8 cellular contexts compared by ENCODE assay signal in the genomic region with DNA sequence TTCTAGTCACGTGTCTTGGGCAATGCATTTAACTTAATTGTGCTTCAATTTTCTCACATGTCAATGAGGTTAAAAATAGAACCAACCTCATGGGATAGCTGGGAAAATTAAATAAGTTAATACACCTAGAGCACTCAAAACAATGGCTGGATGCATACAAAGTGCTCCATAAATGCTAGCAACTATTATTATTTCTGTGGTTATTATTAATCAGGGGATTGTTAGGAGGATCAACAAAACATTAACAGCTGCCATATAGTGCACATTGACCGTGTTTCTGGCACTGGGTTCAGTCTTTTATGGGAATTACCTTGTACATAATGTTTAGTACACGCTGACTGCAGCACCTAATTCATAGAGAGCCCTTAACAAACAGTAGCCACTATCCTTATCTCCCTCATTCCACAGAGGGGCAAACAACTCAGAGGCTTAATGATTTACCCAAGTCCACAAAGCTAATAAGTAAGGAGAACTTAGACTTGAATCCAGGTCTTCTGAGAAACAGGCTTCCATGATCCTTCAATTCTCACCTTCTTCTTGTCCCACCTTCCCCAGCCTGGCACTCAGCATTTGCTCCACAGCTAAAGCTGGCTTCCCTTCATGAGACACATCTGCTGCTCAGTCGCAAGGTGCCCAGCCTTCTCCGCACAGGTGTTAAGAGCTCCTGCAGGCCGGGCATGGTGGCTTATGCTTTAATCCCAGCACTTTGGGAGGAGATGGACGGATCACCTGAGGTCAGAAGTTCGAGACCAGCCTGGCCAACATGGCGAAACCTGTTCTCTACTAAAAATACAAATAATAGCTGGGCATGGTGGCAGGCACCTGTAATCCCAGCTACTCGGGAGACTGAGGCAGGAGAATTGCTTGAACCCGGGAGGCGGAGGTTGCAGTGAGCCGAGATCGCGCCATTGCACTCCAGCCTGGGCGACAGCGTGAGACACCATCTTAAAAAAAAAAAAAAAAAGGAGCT.
DNase-seq lines count a peak whose midpoint lies in the region; ATAC-seq and TF ChIP-seq lines count a peak whose summit lies in the region.

No MANE protein-coding gene starts in this region.

- H2BK5ac ChIP-seq in IMR-90 (ENCODE audit: low read depth, low read length, poor library complexity, severe bottlenecking) = peak overlapping the region; percentile 98

- BruUV-seq in IMR-90 (replicated peaks; lab: Mats Ljungman, UMichigan) = no TSS peak

- H3K9me1 ChIP-seq in IMR-90 (ENCODE audit: insufficient read depth, low read length) = peaks cover 21% of the 10 kb centered on the region

- H3K79me1 ChIP-seq in IMR-90 (ENCODE audit: low read depth in 1 of 2, low read length in 2 of 2) = 0 out of 4 replicates have a peak, but pooled peaks cover 0 to 4% of the 10 kb centered on the region in 2 experiments

- dilution Hi-C loops in IMR-90 (cut with HindIII; ENCODE audit: low sequenced_read_pairs, unreplicated experiment) = no loop called here

- peak overlapping the region; percentile 100 for H3K23ac ChIP-seq in IMR-90 (ENCODE audit: low read depth, low read length)

- no peak for TF ChIP-seq EP300 in stomach (IDR thresholded peaks at IDR 0.05)

- TF ChIP-seq POLR2A in IMR-90 (IDR thresholded peaks at IDR 0.05; ENCODE audit: low read depth, low read length) (no peak), stomach (IDR thresholded peaks at IDR 0.05) (no peak)

- H3K14ac ChIP-seq in IMR-90 (replicated peaks; ENCODE audit: low read depth, low read length) = peak overlapping the region; percentile 98

- H4K5ac ChIP-seq in IMR-90 (ENCODE audit: low read depth, low read length) = peak overlapping the region; percentile 87

- CTCF ChIA-PET in IMR-90 (lab: Yijun Ruan, JAX) = interaction anchor here (1.7 kb wide), 1 partner anchor 138 kb away, joined by 8 read pairs; no protein-coding TSS in a partner anchor

- H3K4me1 ChIP-seq in IMR-90 (ENCODE audit: control insufficient read depth, insufficient read depth, low read length) (peaks cover 30% of the 10 kb centered on the region), RWPE2 (ENCODE audit: insufficient read depth, poor library complexity, severe bottlenecking) (peaks cover 22% of the 10 kb centered on the region), stomach (peaks cover 29 to 49% (median 32%) of the 10 kb centered on the region in 4 donors)

- intact Hi-C loops in IMR-90 (cut with micrococcal nuclease) = loop anchor here (2.0 kb wide), 3 partner anchors 75 to 139 kb away; no protein-coding TSS in a partner anchor
- intact Hi-C loops in stomach (cut with DNase I; ENCODE audit: low total_unique reads) = loop anchor here (10.0 kb wide), 1 partner anchor 71 kb away; no protein-coding TSS in a partner anchor

- no peak overlapping the region for H3K4me3 ChIP-seq in IMR-90 (ENCODE audit: insufficient read depth, low read depth, low read length)
- H3K4me3 ChIP-seq in RWPE2 (ENCODE audit: severe bottlenecking) = no peak overlapping the region
- peak overlapping the region in 1 of 4 donors; percentile 7 for H3K4me3 ChIP-seq in stomach

- no peaks in the 10 kb centered on the region for H4K20me1 ChIP-seq in IMR-90 (ENCODE audit: insufficient read depth, low read length)

- no peaks in the 10 kb centered on the region for H3K36me3 ChIP-seq in IMR-90 (ENCODE audit: control insufficient read depth, insufficient read depth, low read length)
- H3K36me3 ChIP-seq in RWPE2 (ENCODE audit: low read depth) = no peaks in the 10 kb centered on the region
- H3K36me3 ChIP-seq in stomach = no peaks in the 10 kb centered on the region

- H2BK120ac ChIP-seq in IMR-90 (ENCODE audit: low read depth, low read length) = peak overlapping the region; percentile 100

- TF ChIP-seq RAD21 in IMR-90 (IDR thresholded peaks at IDR 0.05; ENCODE audit: low read length) = no peak

- peak overlapping the region; percentile 100 for H3K4ac ChIP-seq in IMR-90 (ENCODE audit: low read depth, low read length)

- peak overlapping the region; percentile 97 for H3K27ac ChIP-seq in IMR-90 (ENCODE audit: insufficient read depth, low read length)
- peak overlapping the region; percentile 96 for H3K27ac ChIP-seq in RWPE2 (ENCODE audit: poor library complexity, severe bottlenecking)
- H3K27ac ChIP-seq in stomach = peak overlapping the region; percentile 67 to 89 (median 85)

- peak overlapping the region; percentile 91 for H2AFZ ChIP-seq in IMR-90 (replicated peaks; ENCODE audit: low read length, poor library complexity)

- peak overlapping the region; percentile 49 for H3K4me2 ChIP-seq in IMR-90 (ENCODE audit: low read depth, low read length)

- peak overlapping the region; percentile 99 for H4K91ac ChIP-seq in IMR-90 (ENCODE audit: insufficient read depth, low read depth, low read length)

- in situ Hi-C loops in IMR-90 (cut with MboI; ENCODE audit: low sequenced_read_pairs) = loop anchor here (10.0 kb wide), 1 partner anchor 201 kb away; no protein-coding TSS in a partner anchor

- H4K8ac ChIP-seq in IMR-90 (ENCODE audit: low read depth in 2 of 2, low read length in 2 of 2) = peak overlapping the region; percentile 84 to 97

- H3K56ac ChIP-seq in IMR-90 (ENCODE audit: extremely low read depth, insufficient read depth, low read length) = peak overlapping the region; percentile 79; the same call in 1 of the 2 replicates

- peak overlapping the region; percentile 85 for H3K18ac ChIP-seq in IMR-90 (ENCODE audit: low read depth, low read length)

- DNase-seq in IMR-90 = no peak
- no peak for DNase-seq in RWPE2 (ENCODE audit: low spot score)
- DNase-seq in kidney tubule cell (ENCODE audit: low spot score) = peak; percentile 57
- peak; percentile 31 for DNase-seq in stomach
- no peak for DNase-seq in EL
- DNase-seq in activated CD8-positive, alpha-beta memory T cell treated with anti-CD3 and anti-CD28 coated beads, Interleukin-2, amount 50 U/mL, for 4 hours = no peak
- no peak for DNase-seq in activated CD4-positive, CD25-positive, alpha-beta regulatory T cell (lab: John Stamatoyannopoulos, UW)
- no peak for DNase-seq in stimulated activated CD8-positive, alpha-beta memory T cell treated with anti-CD3 and anti-CD28 coated beads, Interleukin-4, amount 100 ng/mL, for 48 hours

- H2AK9ac ChIP-seq in IMR-90 (replicated peaks; ENCODE audit: low read depth, low read length, poor library complexity) = peak overlapping the region; percentile 99

- WGBS in IMR-90 (ENCODE audit: extremely low coverage in 2 of 2, insufficient read length in 1 of 2), 2 experiments = 94% methylated on average over 3 of the region's 17 CpGs; no CpG with 5 or more reads in 1 of the 2 experiments
- 77 to 83% (median 82%) methylated on average over 17 of the region's 17 CpGs for WGBS in stomach, 5 donors

- H3K9me3 ChIP-seq in IMR-90 (ENCODE audit: control insufficient read depth, insufficient read depth, low read length) (peaks cover 2% of the 10 kb centered on the region; the same call in 1 of the 2 replicates), RWPE2 (ENCODE audit: severe bottlenecking) (no peaks in the 10 kb centered on the region), stomach (no peaks in the 10 kb centered on the region)

- TF ChIP-seq CTCF in IMR-90 (conservative IDR thresholded peaks at IDR 0.05; ENCODE audit: low read depth, low read length) = no peak
- no peak for TF ChIP-seq CTCF in RWPE2 (IDR thresholded peaks at IDR 0.05; ENCODE audit: poor library complexity, severe bottlenecking)
- TF ChIP-seq CTCF in stomach (IDR thresholded peaks at IDR 0.05) = no peak

- H2BK15ac ChIP-seq in IMR-90 (ENCODE audit: low read depth, low read length) = peak overlapping the region; percentile 98

- H2AK5ac ChIP-seq in IMR-90 (ENCODE audit: low read depth, low read length) = peak overlapping the region; percentile 100

- H3K27me3 ChIP-seq in IMR-90 (ENCODE audit: control insufficient read depth, insufficient read depth, low read length) (no peaks in the 10 kb centered on the region), RWPE2 (ENCODE audit: insufficient read depth, poor library complexity, severe bottlenecking) (no peaks in the 10 kb centered on the region), stomach (no peaks in the 10 kb centered on the region)

- H2BK20ac ChIP-seq in IMR-90 (ENCODE audit: low read depth, low read length) = peak overlapping the region; percentile 96

- POLR2A ChIA-PET in IMR-90 (lab: Charles Lee; ENCODE audit: unreplicated experiment) = interaction anchor here (1.4 kb wide), 1 partner anchor 10 kb away, joined by 5 read pairs; no protein-coding TSS in a partner anchor

- H3K9ac ChIP-seq in IMR-90 (ENCODE audit: low read depth, low read length) = peak overlapping the region; percentile 53

- ATAC-seq in IMR-90 (ENCODE audit: low read depth) (no peak), RWPE2 (ENCODE audit: low read depth) (no peak)

TF ChIP-seq in IMR-90, 13 proteins besides CTCF, POLR2A, EP300 and RAD21:
- TF ChIP-seq RFX5 (IDR thresholded peaks at IDR 0.05; ENCODE audit: low read depth, low read length) = no peak
- no peak for TF ChIP-seq CEBPB (IDR thresholded peaks at IDR 0.05; ENCODE audit: low read depth, low read length)
- TF ChIP-seq, protein P1, sequence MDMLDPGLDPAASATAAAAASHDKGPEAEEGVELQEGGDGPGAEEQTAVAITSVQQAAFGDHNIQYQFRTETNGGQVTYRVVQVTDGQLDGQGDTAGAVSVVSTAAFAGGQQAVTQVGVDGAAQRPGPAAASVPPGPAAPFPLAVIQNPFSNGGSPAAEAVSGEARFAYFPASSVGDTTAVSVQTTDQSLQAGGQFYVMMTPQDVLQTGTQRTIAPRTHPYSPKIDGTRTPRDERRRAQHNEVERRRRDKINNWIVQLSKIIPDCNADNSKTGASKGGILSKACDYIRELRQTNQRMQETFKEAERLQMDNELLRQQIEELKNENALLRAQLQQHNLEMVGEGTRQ (IDR thresholded peaks at IDR 0.05; ENCODE audit: low read depth, low read length) = 0 out of 2 replicates have a peak, but pooled peaks have one; percentile 1
- TF ChIP-seq MAFK (IDR thresholded peaks at IDR 0.05; ENCODE audit: low read depth, low read length) = no peak
- no peak for TF ChIP-seq CHD1 (IDR thresholded peaks at IDR 0.05; ENCODE audit: low read depth, low read length)
- TF ChIP-seq BHLHE40 (IDR thresholded peaks at IDR 0.05; ENCODE audit: low read depth, low read length) = no peak

Comparison
In these comparisons a context has a peak if more than half of its experiments do, and no peak if none do; other contexts are left out.
1. DNase-seq: peak in kidney tubule cell (single experiment) and stomach (single experiment); none in IMR-90 (single experiment), RWPE2 (single experiment), EL (single experiment), activated CD8-positive, alpha-beta memory T cell treated with anti-CD3 and anti-CD28 coated beads, Interleukin-2, amount 50 U/mL, for 4 hours (single experiment), activated CD4-positive, CD25-positive, alpha-beta regulatory T cell (0 of 4) and stimulated activated CD8-positive, alpha-beta memory T cell treated with anti-CD3 and anti-CD28 coated beads, Interleukin-4, amount 100 ng/mL, for 48 hours (single experiment).
2. Peak in every context shown above with its lines, with median percentiles within 50 percentile points of each other: H3K27ac ChIP-seq.